ENCODE assay signal across 8 cellular contexts in genomic region chr6:42879372-42880239, GRCh38. TPM values are rescaled to one million over a fixed set of nuclear protein-coding genes. Genes with fewer than 3 reads are reported as not detected.
DNase-seq lines count a peak whose midpoint lies in the region; ATAC-seq, FAIRE-seq and TF ChIP-seq lines count a peak whose summit lies in the region.

RPL7L1 (plus strand) TSS chr6:42879616; CDS start chr6:42879911, 295 bp downstream.

- H3K9ac ChIP-seq in HepG2 (ENCODE audit: insufficient read depth, low read depth, low read length), result peak within 1 kb of the TSS; percentile 97

- peaks cover 42% of the 10 kb centered on the region for H3K36me3 Mint-ChIP-seq in dendritic cell treated with granulocyte-macrophage colony-stimulating factor and Interleukin-4, amounts not matched to agents 40 ng/mL and 50 ng/mL, for 4 days (ENCODE audit: low read depth)

- no peaks in the 10 kb centered on the region for H3K9me3 ChIP-seq in HepG2 (ENCODE audit: low read length)

- WGBS in HepG2 (ENCODE audit: low lambda C conversion rate), result 0% methylated on average over 41 of the region's 41 CpGs

- DNase-seq in NCI-H526 treated with DMSO at 0.1 percent for 48 hours (lab: John Stamatoyannopoulos, UW) (peak; percentile 85), HepG2 (ENCODE audit: low spot score) (peak; percentile 95)
- DNase-seq in activated CD4-positive, alpha-beta T cell treated with anti-CD3 and anti-CD28 coated beads, Interleukin-2, amount 50 U/mL, for 1 hour, result peak; percentile 73
- DNase-seq in stimulated activated CD4-positive, alpha-beta T cell treated with anti-CD3 and anti-CD28 coated beads, Interleukin-4, amount 100 ng/mL, for 1 hour, result peak; percentile 76

- CTCF ChIA-PET in HepG2 (lab: Yijun Ruan, JAX; ENCODE audit: low intra/inter-chr PET ratio, low total read pairs), result no interaction called here

- peak; percentile 25; the same call in 1 of the 2 replicates for TF ChIP-seq RAD21 in HepG2 (CRISPR knock-in tag; IDR thresholded peaks at IDR 0.05)

- H3K79me2 ChIP-seq in HepG2 (ENCODE audit: insufficient read depth, low read length), result peaks cover 42% of the 10 kb centered on the region

- H3K27ac Mint-ChIP-seq in dendritic cell treated with granulocyte-macrophage colony-stimulating factor and Interleukin-4, amounts not matched to agents 40 ng/mL and 50 ng/mL, for 4 days, result peak within 1 kb of the TSS; percentile 98

- no peaks in the 10 kb centered on the region; a peak in 1 of 5 replicates for H3K27me3 ChIP-seq in HepG2 (ENCODE audit: control insufficient read depth in 1 of 2, insufficient read depth in 2 of 2, low read length in 2 of 2)

- H3K4me3 ChIP-seq in HepG2 (replicated peaks in 1 of 3; ENCODE audit: insufficient read depth in 1 of 3, low read depth in 2 of 3, low read length in 3 of 3), result peak within 1 kb of the TSS; percentile 85 to 92 (median 89)

- TF ChIP-seq CTCF in C4-2B (conservative IDR thresholded peaks at IDR 0.05) (no peak), HepG2 (CRISPR knock-in tag; IDR thresholded peaks at IDR 0.05) (no peak; the same call in none of the 2 replicates)

- BruUV-seq in HepG2 (replicated peaks; lab: Mats Ljungman, UMichigan), result TSS peak; percentile 99

- FAIRE-seq in HepG2 (lab: Jason Lieb, UNC), result peak; percentile 91

- peaks cover 17 to 26% of the 10 kb centered on the region in 2 experiments for H3K36me3 ChIP-seq in HepG2 (replicated peaks in 1 of 2; ENCODE audit: control insufficient read depth in 1 of 2, insufficient read depth in 2 of 2, low read length in 2 of 2)

- peak within 1 kb of the TSS; percentile 84 for H3K4me2 ChIP-seq in HepG2 (ENCODE audit: low read depth, low read length)

- H3K4me1 Mint-ChIP-seq in dendritic cell treated with granulocyte-macrophage colony-stimulating factor and Interleukin-4, amounts not matched to agents 40 ng/mL and 50 ng/mL, for 4 days (ENCODE audit: low read depth), result peaks cover 6% of the 10 kb centered on the region

- TF ChIP-seq EP300 in HepG2 (IDR thresholded peaks at IDR 0.05; ENCODE audit: low read depth in 2 of 2, low read length in 2 of 2), result peak; percentile 17 to 20; a peak in 2 of 4 replicates
- TF ChIP-seq EP300 in HepG2 (CRISPR knock-in tag; IDR thresholded peaks at IDR 0.05; ENCODE audit: borderline replicate concordance), result peak; percentile 18

- intact Hi-C loops in dendritic cell treated with granulocyte-macrophage colony-stimulating factor and Interleukin-4, amounts not matched to agents 40 ng/mL and 50 ng/mL, for 4 days (cut with micrococcal nuclease), result loop anchor here (10.0 kb wide), 1 partner anchor 95 kb away; the partner anchor contains the start of gene BICRAL
- intact Hi-C loops in HepG2 (cut with micrococcal nuclease; ENCODE audit: unreplicated experiment), result loop anchor here (1.0 to 2.0 kb wide), 2 partner anchors 11 to 133 kb away; partner anchors contain the start of gene TBCC

- H3K4me1 ChIP-seq in HepG2 (ENCODE audit: insufficient read depth, low read length), result peaks cover 65% of the 10 kb centered on the region

- peak; percentile 90 for ATAC-seq in GM19351 (IDR thresholded peaks at IDR 0.05; ENCODE audit: unreplicated experiment)
- peak; percentile 86 for ATAC-seq in HG03520 (IDR thresholded peaks at IDR 0.05; ENCODE audit: unreplicated experiment)
- peak; percentile 94 for ATAC-seq in HepG2

- in situ Hi-C loops in HepG2 (cut with HindIII; ENCODE audit: extremely low pct_ligation_motif_present, low pct_unique_long_range_greater_than_20kb), result loop anchor here (5.0 kb wide), 1 partner anchor 217 kb away; no protein-coding TSS in a partner anchor

- peak; percentile 92 to 98 for TF ChIP-seq POLR2A in HepG2 (IDR thresholded peaks at IDR 0.05; ENCODE audit: insufficient read depth in 1 of 2, low read depth in 2 of 2, low read length in 2 of 2)

- H3K27ac ChIP-seq in C4-2B, result peak within 1 kb of the TSS; percentile 82
- H3K27ac ChIP-seq in HepG2 (ENCODE audit: extremely low read length, insufficient read depth, low read length), result peak within 1 kb of the TSS; percentile 93

- POLR2A ChIA-PET in HepG2 (lab: Yijun Ruan, JAX), result interaction anchor here (0.8 to 6.4 kb wide), 37 partner anchors 11 to 1092 kb away, joined by 3 to 147 read pairs (median 4); partner anchors contain the start of genes BICRAL, CNPY3, CUL7 and GNMT

- H3K27me3 Mint-ChIP-seq in dendritic cell treated with granulocyte-macrophage colony-stimulating factor and Interleukin-4, amounts not matched to agents 40 ng/mL and 50 ng/mL, for 4 days, result no peaks in the 10 kb centered on the region

- H4K20me1 ChIP-seq in HepG2 (ENCODE audit: insufficient read depth, low read length), result peaks cover 11% of the 10 kb centered on the region

- H2AFZ ChIP-seq in HepG2 (ENCODE audit: low read length), result peak within 1 kb of the TSS; percentile 89

- H3K4me3 Mint-ChIP-seq in dendritic cell treated with granulocyte-macrophage colony-stimulating factor and Interleukin-4, amounts not matched to agents 40 ng/mL and 50 ng/mL, for 4 days, result peak within 1 kb of the TSS; percentile 99

- no peaks in the 10 kb centered on the region for H3K9me3 Mint-ChIP-seq in dendritic cell treated with granulocyte-macrophage colony-stimulating factor and Interleukin-4, amounts not matched to agents 40 ng/mL and 50 ng/mL, for 4 days

TF ChIP-seq in HepG2, 621 proteins besides CTCF, POLR2A, EP300 and RAD21 (continues in another document):
- TF ChIP-seq ZNF264 (CRISPR knock-in tag; IDR thresholded peaks at IDR 0.05) (peak; percentile 77; the same call in 1 of the 2 replicates), ZNF292 (CRISPR knock-in tag; IDR thresholded peaks at IDR 0.05; ENCODE audit: borderline replicate concordance, low read depth) (peak; percentile 21; the same call in 1 of the 2 replicates), IKZF4 (CRISPR knock-in tag; IDR thresholded peaks at IDR 0.05; ENCODE audit: borderline replicate concordance, low read depth, not compliant biosample characterization) (no peak), CAMTA2 (CRISPR knock-in tag; IDR thresholded peaks at IDR 0.05; ENCODE audit: borderline replicate concordance) (peak; percentile 56; the same call in 1 of the 2 replicates), ZSCAN9 (CRISPR knock-in tag; IDR thresholded peaks at IDR 0.05; ENCODE audit: borderline replicate concordance) (peak; percentile 92), ZSCAN31 (CRISPR knock-in tag; IDR thresholded peaks at IDR 0.05; ENCODE audit: low read depth) (peak; percentile 91), ZFP36L2 (CRISPR knock-in tag; IDR thresholded peaks at IDR 0.05) (no peak; the same call in 1 of the 2 replicates), HES4 (CRISPR knock-in tag; IDR thresholded peaks at IDR 0.05; ENCODE audit: borderline replicate concordance) (no peak), ZNF574 (CRISPR knock-in tag; IDR thresholded peaks at IDR 0.05) (peak; percentile 99)

RNA-seq across cellular contexts. Expression of gene RPL7L1, which starts in this region (rescaled TPM):
- 179 and 228 TPM in 2 replicates for total RNA-seq in HepG2 (2016; rRNA removed; fragmentation: Illumina TruSeq; extraction: Trizol)
- 34.8 and 36.3 TPM in 2 replicates for total RNA-seq in HepG2 (2016; cell fraction: cytosol; rRNA removed; fragmentation: Illumina TruSeq; extraction: Trizol; ENCODE audit: low read depth)
- 172 and 248 TPM in 2 replicates for total RNA-seq in HepG2 (2016; cell fraction: insoluble cytoplasmic fraction; rRNA removed; fragmentation: Illumina TruSeq; extraction: Trizol)
- total RNA-seq in HepG2 (2016; cell fraction: membrane; rRNA removed; fragmentation: Illumina TruSeq; extraction: Trizol), result 98.2 and 108 TPM in 2 replicates
- total RNA-seq in HepG2 (2016; cell fraction: nucleus; rRNA removed; fragmentation: Illumina TruSeq; extraction: Trizol), result 79.2 and 84.2 TPM in 2 replicates
- polyA plus RNA-seq in HepG2 (2011; rRNA removed), result 51.6 and 52.0 TPM in 2 replicates
- polyA plus RNA-seq in HepG2 (2011; cell fraction: cytosol; rRNA removed), result 40.8 and 57.7 TPM in 2 replicates
- 18.1 and 25.2 TPM in 2 replicates for polyA plus RNA-seq in HepG2 (2011; cell fraction: nucleus; rRNA removed)
- polyA plus RNA-seq in HepG2 (2012), result 116 and 118 TPM in 2 replicates
- 16.4 and 17.2 TPM in 2 replicates for polyA plus RNA-seq in HepG2 (2016; cell fraction: cytosol; fragmentation: Illumina TruSeq; extraction: Trizol; ENCODE audit: low read depth)
- polyA plus RNA-seq in HepG2 (2016; cell fraction: insoluble cytoplasmic fraction; fragmentation: Illumina TruSeq; extraction: Trizol; ENCODE audit: low read depth), result 182 and 194 TPM in 2 replicates
- 45.4 and 49.4 TPM in 2 replicates for polyA plus RNA-seq in HepG2 (2016; cell fraction: membrane; fragmentation: Illumina TruSeq; extraction: Trizol; ENCODE audit: low read depth)
- 90.1 and 101 TPM in 2 replicates for polyA plus RNA-seq in HepG2 (2016; cell fraction: nucleus; fragmentation: Illumina TruSeq; extraction: Trizol; ENCODE audit: insufficient read depth, low read depth)
- polyA minus RNA-seq in HepG2 (2011; rRNA and poly(A)+ RNA removed; ENCODE audit: low replicate concordance), result 58.1 and 94.4 TPM in 2 replicates
- polyA minus RNA-seq in HepG2 (2011; cell fraction: cytosol; rRNA and poly(A)+ RNA removed), result 36.1 and 48.1 TPM in 2 replicates
- polyA minus RNA-seq in HepG2 (2011; cell fraction: nucleus; rRNA and poly(A)+ RNA removed), result 68.2 and 106 TPM in 2 replicates

Comparison
In these comparisons a context has a peak if more than half of its experiments do, and no peak if none do; other contexts are left out.
1. Peak in every context shown above with its lines: DNase-seq, ATAC-seq, H3K4me3 ChIP-seq and H3K27ac ChIP-seq.